Comparison of ENCODE assay signal across 8 cellular contexts in genomic region chr10:12605580-12606405, GRCh38.
A peak's percentile ranks its signal among the peaks of the same experiment; 100 is the strongest.
DNase-seq lines count a peak whose midpoint lies in the region; ATAC-seq lines count a peak whose summit lies in the region.

No MANE protein-coding gene starts in this region.

- ATAC-seq in GM21717 (IDR thresholded peaks at IDR 0.05; ENCODE audit: unreplicated experiment): peak; percentile 50
- peak; percentile 70 to 75 for ATAC-seq in activated CD4-positive, CD25-positive, alpha-beta regulatory T cell treated with anti-CD3 and anti-CD28 coated beads, Interleukin-2, amount 50 U/mL, for 24 hours

- DNase-seq in EH (ENCODE audit: low read depth): peak; percentile 41
- DNase-seq in NAMALWA (ENCODE audit: low spot score): peak; percentile 59
- DNase-seq in cerebellar nuclear complex (lab: John Stamatoyannopoulos, UW): peak; percentile 13 to 52
- peak; percentile 36 for DNase-seq in stimulated activated naive CD4-positive, alpha-beta T cell treated with Interleukin-2 at 50 U/mL for 16 hours (lab: John Stamatoyannopoulos, UW)
- DNase-seq in NK-92 treated with Interleukin-12 subunit alpha and Interleukin-12 subunit beta, amount 100 ng/mL, for 24 hours (lab: John Stamatoyannopoulos, UW): no peak

- no peaks in the 10 kb centered on the region for H3K27me3 ChIP-seq in mononuclear cell (ENCODE audit: insufficient read depth, low read length)

- H3K9me3 ChIP-seq in mononuclear cell (ENCODE audit: low read depth, low read length): no peaks in the 10 kb centered on the region

- H3K4me1 ChIP-seq in mononuclear cell (ENCODE audit: insufficient read depth, low read length): peaks cover 18% of the 10 kb centered on the region

- H3K4me3 ChIP-seq in mononuclear cell (ENCODE audit: low read length): peak overlapping the region; percentile 5
